Comparison of ENCODE assay signal across 8 cellular contexts in the genomic region with DNA sequence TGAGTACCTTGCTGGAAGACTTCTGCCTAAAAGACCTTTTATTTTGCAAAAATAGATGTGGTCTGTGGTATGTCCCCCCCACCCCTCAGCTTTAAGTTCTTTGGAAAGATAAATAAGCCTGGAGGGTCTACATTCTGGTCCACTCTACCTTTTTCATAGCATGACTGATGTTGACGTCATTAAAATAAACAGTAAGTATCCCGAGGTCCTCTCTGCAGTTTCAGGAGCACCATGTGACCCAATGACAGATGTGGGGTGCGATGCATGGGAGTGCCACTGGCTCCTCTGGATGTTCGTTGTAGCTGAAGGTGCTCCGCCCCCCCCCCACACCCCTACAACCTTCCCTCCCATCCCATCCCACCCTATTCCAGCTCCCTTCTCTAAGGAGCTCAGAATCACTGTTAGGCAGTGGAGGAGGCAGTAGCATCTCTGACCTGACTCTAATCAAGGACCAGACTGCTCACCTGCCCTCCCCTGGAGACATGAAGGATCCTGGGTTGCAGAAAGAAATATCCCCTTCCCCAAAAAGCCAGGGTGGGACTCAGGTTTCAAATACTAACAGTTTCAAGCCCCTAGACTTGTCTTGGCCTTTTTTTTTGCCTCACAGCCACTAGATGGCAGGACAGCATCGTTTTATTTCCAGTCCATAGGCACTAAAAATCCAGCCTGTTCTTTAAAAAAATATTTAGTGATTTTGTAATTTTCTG. TPM values are rescaled to one million over a fixed set of nuclear protein-coding genes. Genes with fewer than 3 reads are reported as not detected.
DNase-seq lines count a peak whose midpoint lies in the region; ATAC-seq, FAIRE-seq and TF ChIP-seq lines count a peak whose summit lies in the region.
"Had no signal": no experiment of that assay in that cellular context is flagged by ENCODE, and none has a peak within 500 bp of the region (broad histone marks: within the 10 kb centered on the region; RNA-seq: fewer than 3 reads in every experiment).

No MANE protein-coding gene starts in this region.

- no peak for FAIRE-seq in H54 (lab: Jason Lieb, UNC)

- H3K4me1 Mint-ChIP-seq in naive thymus-derived CD4-positive, alpha-beta T cell, result peaks cover 20 to 39% (median 33%) of the 10 kb centered on the region in 7 donors

- POLR2A ChIA-PET in naive thymus-derived CD4-positive, alpha-beta T cell (lab: Charles Lee), result no interaction called here

- peak; percentile 71 for TF ChIP-seq CTCF in epithelial cell of esophagus (IDR thresholded peaks at IDR 0.05; ENCODE audit: insufficient read depth, low read depth, low read length, missing control alignments)

- H3K9me3 Mint-ChIP-seq in naive thymus-derived CD4-positive, alpha-beta T cell, result no peaks in the 10 kb centered on the region

- no peaks in the 10 kb centered on the region for H3K27me3 Mint-ChIP-seq in naive thymus-derived CD4-positive, alpha-beta T cell

- no peaks in the 10 kb centered on the region for H3K27me3 ChIP-seq in naive thymus-derived CD4-positive, alpha-beta T cell (ENCODE audit: control insufficient read depth in 2 of 2, insufficient read depth in 2 of 2, low read length in 2 of 2)

- H3K36me3 Mint-ChIP-seq in naive thymus-derived CD4-positive, alpha-beta T cell, result peaks cover 8 to 33% (median 16%) of the 10 kb centered on the region in 5 donors

- H3K4me1 ChIP-seq in naive thymus-derived CD4-positive, alpha-beta T cell (ENCODE audit: control insufficient read depth in 2 of 2, insufficient read depth in 2 of 2, low read length in 2 of 2), result peaks cover 0 to 11% of the 10 kb centered on the region in 2 donors

- H3K9me3 ChIP-seq in naive thymus-derived CD4-positive, alpha-beta T cell (ENCODE audit: control insufficient read depth in 2 of 3, low read length in 3 of 3), result no peaks in the 10 kb centered on the region

- intact Hi-C loops in naive thymus-derived CD4-positive, alpha-beta T cell (cut with micrococcal nuclease), result loop anchor here (1.0 to 2.0 kb wide), 3 partner anchors 25 to 399 kb away; a partner anchor contains a TSS

- no peak for TF ChIP-seq POLR2A in H54 (IDR thresholded peaks at IDR 0.05; ENCODE audit: low read depth, low read length)

- DNase-seq in DMS153 treated with DMSO at 0.1 percent for 48 hours (lab: John Stamatoyannopoulos, UW; ENCODE audit: unreplicated experiment), result peak; percentile 3
- peak; percentile 9 for DNase-seq in H54 (ENCODE audit: insufficient read length, low spot score)
- peak; percentile 34 for DNase-seq in RPMI7951 (ENCODE audit: low read depth)
- peak; percentile 54 for DNase-seq in epithelial cell of esophagus (ENCODE audit: low read depth)
- peak in 5 of 9 donors; percentile 12 to 30 (median 19) for DNase-seq in naive thymus-derived CD4-positive, alpha-beta T cell
- DNase-seq in NCI-H1048 (lab: John Stamatoyannopoulos, UW), result no peak
- DNase-seq: right cardiac atrium had no signal

- no peak for ATAC-seq in naive thymus-derived CD4-positive, alpha-beta T cell
- ATAC-seq in HG03095 (IDR thresholded peaks at IDR 0.05; ENCODE audit: unreplicated experiment), result no peak

- H3K27ac Mint-ChIP-seq in naive thymus-derived CD4-positive, alpha-beta T cell, result no peak overlapping the region

- peaks cover 0 to 4% (median 2%) of the 10 kb centered on the region in 3 experiments for H3K36me3 ChIP-seq in naive thymus-derived CD4-positive, alpha-beta T cell (ENCODE audit: control insufficient read depth in 2 of 3, insufficient read depth in 3 of 3, low read length in 3 of 3)

- CTCF ChIA-PET in naive thymus-derived CD4-positive, alpha-beta T cell (lab: Charles Lee), result interaction anchor here (2.8 kb wide), 1 partner anchor 397 kb away, joined by 7 read pairs; no protein-coding TSS in a partner anchor

- no peak overlapping the region for H3K4me3 ChIP-seq in epithelial cell of esophagus (ENCODE audit: low read length)
- no peak overlapping the region for H3K4me3 ChIP-seq in naive thymus-derived CD4-positive, alpha-beta T cell (ENCODE audit: low read length)

- no peak overlapping the region for H3K4me3 Mint-ChIP-seq in naive thymus-derived CD4-positive, alpha-beta T cell

- H3K27ac ChIP-seq in naive thymus-derived CD4-positive, alpha-beta T cell (ENCODE audit: low read depth, low read length), result no peak overlapping the region

RNA-seq across cellular contexts. Expression of a gene that starts 25.1 kb away (rescaled TPM):
- total RNA-seq in RPMI7951 (2014; rRNA removed; shearing (Covaris generic)), result 40.4 and 53.1 TPM in 2 replicates
- total RNA-seq in naive thymus-derived CD4-positive, alpha-beta T cell, result 10 to 100 TPM in 4 of 5 experiments, 1 to 10 TPM in 1; 8.5 to 43.4 (median 13.6) TPM
- 10 to 100 TPM in 1 of 2 donors, 1 to 10 TPM in 1; 9.9 to 14.2 TPM for polyA plus RNA-seq in naive thymus-derived CD4-positive, alpha-beta T cell

RNA-seq across cellular contexts. Expression of a gene that starts 40.9 kb away (rescaled TPM):
- not detected in 2 replicates for total RNA-seq in RPMI7951 (2014; rRNA removed; shearing (Covaris generic))
- not detected for total RNA-seq in naive thymus-derived CD4-positive, alpha-beta T cell
- not detected for polyA plus RNA-seq in naive thymus-derived CD4-positive, alpha-beta T cell

RNA-seq across cellular contexts. Expression of a gene that starts 46.7 kb away (rescaled TPM):
- total RNA-seq in RPMI7951 (2014; rRNA removed; shearing (Covaris generic)), result 0.29 and 0.84 TPM in 2 replicates
- total RNA-seq in naive thymus-derived CD4-positive, alpha-beta T cell, result under 1 TPM in 1 of 5 experiments, not detected in 4; 0.07 TPM
- not detected for polyA plus RNA-seq in naive thymus-derived CD4-positive, alpha-beta T cell
- total RNA-seq: right cardiac atrium had no signal
- polyA plus RNA-seq: right cardiac atrium had no signal
